13 cellular contexts compared by ENCODE assay signal in the genomic region with DNA sequence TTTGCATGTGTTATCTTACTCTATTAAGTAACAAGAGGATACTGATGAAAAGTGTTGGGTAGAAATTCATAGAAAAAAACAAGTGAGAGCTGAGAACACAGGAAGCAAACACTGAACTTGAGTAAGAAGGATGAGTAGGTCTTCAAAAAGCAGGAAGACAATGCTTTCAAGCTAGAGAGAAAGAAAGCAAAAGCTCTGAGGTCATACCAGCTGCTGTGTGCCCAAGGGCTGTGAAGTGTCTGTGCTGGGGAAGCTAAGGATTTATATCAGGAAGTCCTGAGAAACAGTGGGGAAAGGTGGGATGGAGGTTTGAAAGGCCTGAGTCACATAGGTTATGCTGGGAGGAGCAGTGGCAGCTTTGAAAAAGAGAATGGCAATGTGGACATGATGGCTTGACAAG.
DNase-seq lines count a peak whose midpoint lies in the region; ATAC-seq and TF ChIP-seq lines count a peak whose summit lies in the region.
"Had no signal": no experiment of that assay in that cellular context is flagged by ENCODE, and none has a peak within 500 bp of the region (broad histone marks: within the 10 kb centered on the region; RNA-seq: fewer than 3 reads in every experiment).

No MANE protein-coding gene starts in this region.

- H3K27me3 ChIP-seq in BJ (ENCODE audit: control insufficient read depth, insufficient read depth, low read length) (no peaks in the 10 kb centered on the region), RWPE2 (ENCODE audit: insufficient read depth, poor library complexity, severe bottlenecking) (no peaks in the 10 kb centered on the region)
- H3K27me3 ChIP-seq: cardiac muscle cell had no signal

- peak; percentile 26 for DNase-seq in BJ (ENCODE audit: low read depth)
- peak; percentile 20 for DNase-seq in ELF-1 (ENCODE audit: low read depth, low spot score)
- no peak for DNase-seq in RWPE2 (ENCODE audit: low spot score)
- peak; percentile 64 to 78 for DNase-seq in foreskin fibroblast
- no peak for DNase-seq in activated T-helper 2 cell treated with anti-CD3 and anti-CD28 coated beads, Interferon-gamma antibody, Interleukin-2, Interleukin-4, amounts not matched to agents 10 μg/mL and 5 μg/mL and 100 μg/mL, durations not matched to agents 14 hours and 24 hours and 36 hours (ENCODE audit: low spot score)
- no peak for DNase-seq in COLO668 (lab: John Stamatoyannopoulos, UW; ENCODE audit: unreplicated experiment)
- DNase-seq: CD4-positive, alpha-beta memory T cell; T-helper 17 cell had no signal

- H3K4me3 ChIP-seq in BJ (ENCODE audit: low read depth, low read length) (no peak overlapping the region), RWPE2 (ENCODE audit: severe bottlenecking) (no peak overlapping the region), foreskin fibroblast (ENCODE audit: low read depth in 1 of 2, low read length in 2 of 2) (no peak overlapping the region)
- H3K4me3 ChIP-seq: cardiac muscle cell, lung, thoracic aorta had no signal

- H3K4me3 Mint-ChIP-seq in activated T-helper 17 cell treated with anti-CD3 and anti-CD28 coated beads, Interleukin-2, amount 50 U/mL, for 72 hours, result no peak overlapping the region
- no peak overlapping the region for H3K4me3 Mint-ChIP-seq in activated T-helper 2 cell treated with anti-CD3 and anti-CD28 coated beads, Interferon-gamma antibody, Interleukin-2, Interleukin-4, amounts not matched to agents 10 μg/mL and 5 μg/mL and 100 μg/mL, durations not matched to agents 14 hours and 24 hours and 36 hours (ENCODE audit: low read depth)
- H3K4me3 Mint-ChIP-seq: CD4-positive, alpha-beta memory T cell; T-helper 17 cell had no signal

- no peak overlapping the region for H3K27ac Mint-ChIP-seq in activated T-helper 17 cell treated with anti-CD3 and anti-CD28 coated beads, Interleukin-2, amount 50 U/mL, for 72 hours
- H3K27ac Mint-ChIP-seq in activated T-helper 2 cell treated with anti-CD3 and anti-CD28 coated beads, Interferon-gamma antibody, Interleukin-2, Interleukin-4, amounts not matched to agents 10 μg/mL and 5 μg/mL and 100 μg/mL, durations not matched to agents 14 hours and 24 hours and 36 hours, result no peak overlapping the region
- H3K27ac Mint-ChIP-seq: CD4-positive, alpha-beta memory T cell; T-helper 17 cell had no signal

- H3K36me3 Mint-ChIP-seq in activated T-helper 17 cell treated with anti-CD3 and anti-CD28 coated beads, Interleukin-2, amount 50 U/mL, for 72 hours (ENCODE audit: low read depth), result no peaks in the 10 kb centered on the region
- H3K36me3 Mint-ChIP-seq in activated T-helper 2 cell treated with anti-CD3 and anti-CD28 coated beads, Interferon-gamma antibody, Interleukin-2, Interleukin-4, amounts not matched to agents 10 μg/mL and 5 μg/mL and 100 μg/mL, durations not matched to agents 14 hours and 24 hours and 36 hours (ENCODE audit: low read depth), result no peaks in the 10 kb centered on the region
- H3K36me3 Mint-ChIP-seq: CD4-positive, alpha-beta memory T cell had no signal

- no peaks in the 10 kb centered on the region for H3K4me1 Mint-ChIP-seq in activated T-helper 17 cell treated with anti-CD3 and anti-CD28 coated beads, Interleukin-2, amount 50 U/mL, for 72 hours
- H3K4me1 Mint-ChIP-seq in activated T-helper 2 cell treated with anti-CD3 and anti-CD28 coated beads, Interferon-gamma antibody, Interleukin-2, Interleukin-4, amounts not matched to agents 10 μg/mL and 5 μg/mL and 100 μg/mL, durations not matched to agents 14 hours and 24 hours and 36 hours (ENCODE audit: low read depth), result no peaks in the 10 kb centered on the region
- H3K4me1 Mint-ChIP-seq: CD4-positive, alpha-beta memory T cell had no signal

- TF ChIP-seq CTCF in BJ (IDR thresholded peaks at IDR 0.05; ENCODE audit: insufficient read depth, low read depth, low read length) (no peak), RWPE2 (IDR thresholded peaks at IDR 0.05; ENCODE audit: poor library complexity, severe bottlenecking) (no peak), foreskin fibroblast (IDR thresholded peaks at IDR 0.05; ENCODE audit: low read depth, low read length) (no peak)

- no peaks in the 10 kb centered on the region for H3K27me3 Mint-ChIP-seq in activated T-helper 17 cell treated with anti-CD3 and anti-CD28 coated beads, Interleukin-2, amount 50 U/mL, for 72 hours
- H3K27me3 Mint-ChIP-seq in activated T-helper 2 cell treated with anti-CD3 and anti-CD28 coated beads, Interferon-gamma antibody, Interleukin-2, Interleukin-4, amounts not matched to agents 10 μg/mL and 5 μg/mL and 100 μg/mL, durations not matched to agents 14 hours and 24 hours and 36 hours (ENCODE audit: low read depth), result no peaks in the 10 kb centered on the region
- H3K27me3 Mint-ChIP-seq: CD4-positive, alpha-beta memory T cell; T-helper 17 cell had no signal

- CTCF ChIA-PET in BJ (lab: Yijun Ruan, JAX), result interaction anchor here (0.9 to 1.6 kb wide), 2 partner anchors 10 to 99 kb away, joined by 4 to 6 read pairs; no protein-coding TSS in a partner anchor

- no peaks in the 10 kb centered on the region for H3K9me3 ChIP-seq in RWPE2 (ENCODE audit: severe bottlenecking)
- H3K9me3 ChIP-seq: thoracic aorta had no signal

- POLR2A ChIA-PET in BJ (lab: Charles Lee), result interaction anchor here (0.9 to 1.0 kb wide), 2 partner anchors 92 to 146 kb away, joined by 3 read pairs; a partner anchor contains a TSS

- no peaks in the 10 kb centered on the region for H3K9me3 Mint-ChIP-seq in activated T-helper 17 cell treated with anti-CD3 and anti-CD28 coated beads, Interleukin-2, amount 50 U/mL, for 72 hours
- H3K9me3 Mint-ChIP-seq in activated T-helper 2 cell treated with anti-CD3 and anti-CD28 coated beads, Interferon-gamma antibody, Interleukin-2, Interleukin-4, amounts not matched to agents 10 μg/mL and 5 μg/mL and 100 μg/mL, durations not matched to agents 14 hours and 24 hours and 36 hours, result no peaks in the 10 kb centered on the region
- H3K9me3 Mint-ChIP-seq: CD4-positive, alpha-beta memory T cell had no signal

- H3K36me3 ChIP-seq in BJ (ENCODE audit: control insufficient read depth, insufficient read depth, low read length), result no peaks in the 10 kb centered on the region
- no peaks in the 10 kb centered on the region for H3K36me3 ChIP-seq in RWPE2 (ENCODE audit: low read depth)
- H3K36me3 ChIP-seq: cardiac muscle cell, thoracic aorta had no signal

- H3K4me1 ChIP-seq in RWPE2 (ENCODE audit: insufficient read depth, poor library complexity, severe bottlenecking), result no peaks in the 10 kb centered on the region

- ATAC-seq in RWPE2 (ENCODE audit: low read depth) (peak; percentile 41; the same call in 1 of the 3 replicates), HG02840 (IDR thresholded peaks at IDR 0.05; ENCODE audit: low FRiP score, unreplicated experiment) (no peak)
- ATAC-seq in activated T-helper 17 cell treated with anti-CD3 and anti-CD28 coated beads, Interleukin-2, amount 50 U/mL, for 72 hours (replicated peaks), result no peak
- ATAC-seq: T-helper 17 cell had no signal

- H3K27ac ChIP-seq in RWPE2 (ENCODE audit: poor library complexity, severe bottlenecking), result no peak overlapping the region
- H3K27ac ChIP-seq: cardiac muscle cell, thoracic aorta had no signal

- intact Hi-C loops in activated T-helper 2 cell treated with anti-CD3 and anti-CD28 coated beads, Interferon-gamma antibody, Interleukin-2, Interleukin-4, amounts not matched to agents 10 μg/mL and 5 μg/mL and 100 μg/mL, durations not matched to agents 14 hours and 24 hours and 36 hours (cut with micrococcal nuclease), result no loop called here

Comparison
In these comparisons a context has a peak if more than half of its experiments do, and no peak if none do; other contexts are left out.
1. DNase-seq: peak in BJ (single experiment), ELF-1 (single experiment) and foreskin fibroblast (2 of 2); none in RWPE2 (single experiment), activated T-helper 2 cell treated with anti-CD3 and anti-CD28 coated beads, Interferon-gamma antibody, Interleukin-2, Interleukin-4, amounts not matched to agents 10 μg/mL and 5 μg/mL and 100 μg/mL, durations not matched to agents 14 hours and 24 hours and 36 hours (single experiment) and COLO668 (single experiment).